29 cellular contexts compared by ENCODE assay signal in the genomic region with DNA sequence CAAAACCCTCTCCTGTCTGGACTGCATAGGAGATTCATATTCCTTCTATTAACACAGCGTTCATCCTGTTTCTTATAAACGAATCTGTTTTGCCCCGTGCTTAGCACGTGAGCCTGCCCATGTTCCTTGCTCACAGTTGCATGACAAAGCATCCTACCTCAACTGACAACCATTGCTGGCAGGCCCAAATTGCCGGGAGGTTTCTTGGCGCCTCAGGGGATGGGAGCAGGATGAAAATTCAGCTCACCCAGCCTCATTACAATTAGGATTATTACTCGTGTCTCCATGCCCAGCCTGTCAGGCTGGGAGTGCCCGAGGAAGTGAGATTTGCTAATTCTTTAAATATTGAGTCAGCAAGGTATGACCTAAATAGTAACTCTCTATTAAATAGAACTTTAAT. TPM values are rescaled to one million over a fixed set of nuclear protein-coding genes. Genes with fewer than 3 reads are reported as not detected.
DNase-seq lines count a peak whose midpoint lies in the region; ATAC-seq and TF ChIP-seq lines count a peak whose summit lies in the region.
"Had no signal": no experiment of that assay in that cellular context is flagged by ENCODE, and none has a peak within 500 bp of the region (broad histone marks: within the 10 kb centered on the region; RNA-seq: fewer than 3 reads in every experiment).

No MANE protein-coding gene starts in this region.

- H3K9me2 ChIP-seq in MM.1S (replicated peaks; ENCODE audit: insufficient read depth, low read length), result no peaks in the 10 kb centered on the region

- H4K8ac ChIP-seq in neuronal stem cell (ENCODE audit: low read depth, low read length), result no peak overlapping the region

- ATAC-seq in GM19395 (IDR thresholded peaks at IDR 0.05; ENCODE audit: unreplicated experiment) (no peak), HG02571 (IDR thresholded peaks at IDR 0.05; ENCODE audit: unreplicated experiment) (no peak)
- ATAC-seq: heart left ventricle; left lung; naive thymus-derived CD8-positive, alpha-beta T cell had no signal

- H3K27ac ChIP-seq in MM.1S (ENCODE audit: low read length) (no peak overlapping the region), neuronal stem cell (replicated peaks; ENCODE audit: low read length) (no peak overlapping the region)
- H3K27ac ChIP-seq: ascending aorta; BLaER1 treated with 17β-estradiol and CSF1 and Interleukin-3, amounts not matched to agents 10 nM and 100 nM; dorsolateral prefrontal cortex; heart left ventricle; left lung; right atrium auricular region; testis had no signal

- H3K36me3 ChIP-seq in MM.1S (replicated peaks; ENCODE audit: insufficient read depth, low read length) (no peaks in the 10 kb centered on the region), neuronal stem cell (replicated peaks in 1 of 2; ENCODE audit: control insufficient read depth in 2 of 2, insufficient read depth in 2 of 2, low read length in 2 of 2) (no peaks in the 10 kb centered on the region)
- H3K36me3 ChIP-seq: ascending aorta; BLaER1 treated with 17β-estradiol and CSF1 and Interleukin-3, amounts not matched to agents 10 nM and 100 nM; heart left ventricle; left lung; right atrium auricular region had no signal

- H3K23ac ChIP-seq in neuronal stem cell (ENCODE audit: low read depth, low read length, poor library complexity), result no peak overlapping the region

- H3K18ac ChIP-seq in neuronal stem cell (ENCODE audit: low read length), result no peak overlapping the region

- H3K4me1 ChIP-seq in MM.1S (ENCODE audit: low read length) (no peaks in the 10 kb centered on the region), neuronal stem cell (ENCODE audit: control insufficient read depth in 2 of 2, insufficient read depth in 1 of 2, low read depth in 1 of 2, low read length in 2 of 2) (no peaks in the 10 kb centered on the region)
- H3K4me1 ChIP-seq: ascending aorta, left lung, right atrium auricular region had no signal

- no peaks in the 10 kb centered on the region for H3K79me1 ChIP-seq in neuronal stem cell (ENCODE audit: low read depth, low read length)

- no peak overlapping the region for H4K91ac ChIP-seq in neuronal stem cell (ENCODE audit: low read depth, low read length, poor library complexity)

- H3K9ac ChIP-seq in MM.1S (ENCODE audit: low read length), result no peak overlapping the region
- H3K9ac ChIP-seq in neuronal stem cell (ENCODE audit: low read depth, low read length, poor library complexity), result no peak overlapping the region
- H3K9ac ChIP-seq: BLaER1 treated with 17β-estradiol and CSF1 and Interleukin-3, amounts not matched to agents 10 nM and 100 nM had no signal

- H2BK120ac ChIP-seq in neuronal stem cell (ENCODE audit: low read depth, low read length), result no peak overlapping the region

- H3F3A ChIP-seq in MM.1S (ENCODE audit: insufficient read depth, low read length), result no peaks in the 10 kb centered on the region

- H3K27me3 ChIP-seq in MM.1S (replicated peaks; ENCODE audit: insufficient read depth, low read length) (no peaks in the 10 kb centered on the region), neuronal stem cell (ENCODE audit: control insufficient read depth in 3 of 3, insufficient read depth in 3 of 3, low read depth in 1 of 3, low read length in 3 of 3) (no peaks in the 10 kb centered on the region)
- H3K27me3 ChIP-seq: ascending aorta; BLaER1 treated with 17β-estradiol and CSF1 and Interleukin-3, amounts not matched to agents 10 nM and 100 nM; dorsolateral prefrontal cortex; heart left ventricle; left lung; right atrium auricular region; testis had no signal

- no peak overlapping the region for H2AK5ac ChIP-seq in neuronal stem cell (ENCODE audit: low read depth, low read length)

- no peak overlapping the region for H2BK15ac ChIP-seq in neuronal stem cell (ENCODE audit: low read length)

- in situ Hi-C loops in G401 (cut with HindIII; ENCODE audit: low sequenced_read_pairs), result no loop called here

- no peak overlapping the region for H3K14ac ChIP-seq in neuronal stem cell (ENCODE audit: low read length)

- H2AFZ ChIP-seq in MM.1S (ENCODE audit: low read length) (peak overlapping the region; percentile 35; the same call in 1 of the 2 replicates), neuronal stem cell (ENCODE audit: low read length) (peak overlapping the region; percentile 56)

- no peaks in the 10 kb centered on the region for H3K79me2 ChIP-seq in MM.1S (ENCODE audit: low read length)

- no peak for TF ChIP-seq CTCF in MM.1S (IDR thresholded peaks at IDR 0.05; ENCODE audit: low read length)

- H2BK12ac ChIP-seq in neuronal stem cell (ENCODE audit: low read length), result no peak overlapping the region

- no peak overlapping the region for H2BK5ac ChIP-seq in neuronal stem cell (ENCODE audit: low read length)

- H3K4ac ChIP-seq in neuronal stem cell (ENCODE audit: low read length), result no peak overlapping the region

- H3K4me3 ChIP-seq in MM.1S (ENCODE audit: low read length), result no peak overlapping the region
- no peak overlapping the region for H3K4me3 ChIP-seq in neuronal stem cell (ENCODE audit: low read length in 2 of 2)
- H3K4me3 ChIP-seq: ascending aorta; BLaER1 treated with 17β-estradiol and CSF1 and Interleukin-3, amounts not matched to agents 10 nM and 100 nM; dorsolateral prefrontal cortex; heart left ventricle; left lung; right atrium auricular region; testis had no signal

- H4K20me1 ChIP-seq in MM.1S (ENCODE audit: insufficient read depth, low read length), result no peaks in the 10 kb centered on the region
- H4K20me1 ChIP-seq: BLaER1 treated with 17β-estradiol and CSF1 and Interleukin-3, amounts not matched to agents 10 nM and 100 nM had no signal

- no peak overlapping the region for H3K4me2 ChIP-seq in MM.1S (ENCODE audit: low read depth, low read length)
- no peak overlapping the region for H3K4me2 ChIP-seq in neuronal stem cell (ENCODE audit: insufficient read depth, low read length, poor library complexity, severe bottlenecking)

- H3K9me3 ChIP-seq in MM.1S (replicated peaks; ENCODE audit: insufficient read depth, low read length) (no peaks in the 10 kb centered on the region), neuronal stem cell (replicated peaks in 1 of 2; ENCODE audit: control insufficient read depth in 2 of 2, insufficient read depth in 1 of 2, low read depth in 1 of 2, low read length in 2 of 2) (no peaks in the 10 kb centered on the region)
- H3K9me3 ChIP-seq: ascending aorta; BLaER1 treated with 17β-estradiol and CSF1 and Interleukin-3, amounts not matched to agents 10 nM and 100 nM; heart left ventricle; left lung; right atrium auricular region; testis had no signal

- DNase-seq in G401 (ENCODE audit: low spot score) (peak; percentile 38), MM.1S (no peak), cerebellum (ENCODE audit: low spot score) (peak; percentile 25), neuronal stem cell (ENCODE audit: low spot score) (no peak), NCI-H2196 treated with DMSO at 0.1 percent for 48 hours (lab: John Stamatoyannopoulos, UW; ENCODE audit: unreplicated experiment) (no peak), NCI-H82 treated with DMSO at 0.1 percent for 48 hours (lab: John Stamatoyannopoulos, UW; ENCODE audit: unreplicated experiment) (no peak)
- DNase-seq: activated CD4-positive, alpha-beta T cell treated with anti-CD3 and anti-CD28 coated beads, Interleukin-2, amount 50 U/mL, for 48 hours; activated CD4-positive, CD25-positive, alpha-beta regulatory T cell; activated CD8-positive, alpha-beta memory T cell treated with anti-CD3 and anti-CD28 coated beads, Interleukin-2, amount 50 U/mL, for 4 hours; activated naive CD8-positive, alpha-beta T cell treated with anti-CD3 and anti-CD28 coated beads for 36 hours; heart left ventricle; HFFc6; KBM-7; left lung; naive thymus-derived CD8-positive, alpha-beta T cell; NCI-H146; NCI-H526; RPMI8226; stimulated activated CD4-positive, alpha-beta T cell treated with anti-CD3 and anti-CD28 coated beads, Interleukin-12 subunit alpha, Interleukin-12 subunit beta, amount 100 ng/mL, for 4 hours; stimulated activated CD4-positive, alpha-beta T cell treated with anti-CD3 and anti-CD28 coated beads, Interleukin-4, amount 100 ng/mL, for 4 hours; stimulated activated naive CD4-positive, alpha-beta T cell treated with Interleukin-2 at 50 U/mL for 16 hours; T1000; testis had no signal

- WGBS in neuronal stem cell (ENCODE audit: extremely low coverage in 2 of 2, insufficient read length in 2 of 2, insufficient replicate concordance in 1 of 2), 2 donors, result no CpG with 5 or more reads among the region's 8 CpGs

RNA-seq across cellular contexts. Expression of a gene that starts 36.7 kb away (rescaled TPM):
- total RNA-seq in G401 (2014; rRNA removed; shearing (Covaris generic)), result 49.9 and 75.0 TPM in 2 replicates
- 81.6 TPM for total RNA-seq in cerebellum
- polyA plus RNA-seq in neuronal stem cell (2013, experiment 1 of 2), result 10.0 TPM
- polyA plus RNA-seq in neuronal stem cell (2013, experiment 2 of 2), result 10.7 TPM

Comparison
In these comparisons a context has a peak if more than half of its experiments do, and no peak if none do; other contexts are left out.
1. DNase-seq: peak in G401 (single experiment) and cerebellum (single experiment); none in MM.1S (single experiment), neuronal stem cell (single experiment), NCI-H2196 treated with DMSO at 0.1 percent for 48 hours (single experiment) and NCI-H82 treated with DMSO at 0.1 percent for 48 hours (single experiment).